In genomic region chr7:26937956-26938623, GRCh38 we compare ENCODE assay signal across 21 cellular contexts.
DNase-seq lines count a peak whose midpoint lies in the region; ATAC-seq, FAIRE-seq and TF ChIP-seq lines count a peak whose summit lies in the region.
"Had no signal": no experiment of that assay in that cellular context is flagged by ENCODE, and none has a peak within 500 bp of the region (broad histone marks: within the 10 kb centered on the region; RNA-seq: fewer than 3 reads in every experiment).

No MANE protein-coding gene starts in this region.

- ATAC-seq in GM21737 (IDR thresholded peaks at IDR 0.05; ENCODE audit: unreplicated experiment) (peak; percentile 55), foreskin keratinocyte (peak; percentile 84), right cardiac atrium (no peak)
- ATAC-seq: activated CD4-positive, alpha-beta T cell treated with anti-CD3 and anti-CD28 coated beads for 36 hours had no signal

- H3K4me3 ChIP-seq in right cardiac atrium (ENCODE audit: low read length) = no peak overlapping the region
- H3K4me3 ChIP-seq: ascending aorta, MG63, SK-N-MC had no signal

- H3K36me3 Mint-ChIP-seq in endothelial cell (ENCODE audit: low read depth, unreplicated experiment) = no peaks in the 10 kb centered on the region

- H3K4me1 Mint-ChIP-seq in endothelial cell (ENCODE audit: unreplicated experiment) = peaks cover 7% of the 10 kb centered on the region
- H3K4me1 Mint-ChIP-seq: activated CD4-positive, alpha-beta T cell treated with anti-CD3 and anti-CD28 coated beads for 36 hours; immature natural killer cell had no signal

- H3K27ac ChIP-seq in foreskin keratinocyte = no peak overlapping the region
- no peak overlapping the region for H3K27ac ChIP-seq in right cardiac atrium (ENCODE audit: low read length)
- H3K27ac ChIP-seq: ascending aorta, SK-N-MC had no signal

- intact Hi-C loops in right cardiac atrium (cut with DNase I) = no loop called here

- H3K9me3 Mint-ChIP-seq in endothelial cell (ENCODE audit: unreplicated experiment) = no peaks in the 10 kb centered on the region
- H3K9me3 Mint-ChIP-seq: CD4-positive, alpha-beta T cell had no signal

- TF ChIP-seq CTCF in foreskin keratinocyte (conservative IDR thresholded peaks at IDR 0.05) (no peak), endothelial cell (IDR thresholded peaks at IDR 0.05; ENCODE audit: unreplicated experiment) (no peak), D721Med (IDR thresholded peaks at IDR 0.05; ENCODE audit: insufficient read depth, missing control alignments) (no peak)

- no peaks in the 10 kb centered on the region for H3K27me3 Mint-ChIP-seq in endothelial cell (ENCODE audit: unreplicated experiment)

- WGBS in right cardiac atrium = 69% methylated on average over 1 of the region's 1 CpG

- no peak overlapping the region for H3K4me3 Mint-ChIP-seq in endothelial cell (ENCODE audit: unreplicated experiment)
- H3K4me3 Mint-ChIP-seq: activated CD4-positive, alpha-beta T cell treated with anti-CD3 and anti-CD28 coated beads for 36 hours; CD4-positive, alpha-beta T cell; immature natural killer cell had no signal

- H3K4me1 ChIP-seq in foreskin keratinocyte (peaks cover 16% of the 10 kb centered on the region), right cardiac atrium (ENCODE audit: control insufficient read depth, insufficient read depth, low read length) (no peaks in the 10 kb centered on the region)
- H3K4me1 ChIP-seq: ascending aorta had no signal

- no peaks in the 10 kb centered on the region for H3K9me3 ChIP-seq in right cardiac atrium (ENCODE audit: control insufficient read depth, low read length)
- H3K9me3 ChIP-seq: ascending aorta, MG63 had no signal

- DNase-seq in AG08395 (ENCODE audit: low spot score) (peak; percentile 18), HT-29 (ENCODE audit: low spot score) (peak; percentile 45), foreskin keratinocyte (peak in 1 of 2 donors; percentile 52), right cardiac atrium (no peak), endothelial cell (ENCODE audit: low spot score) (no peak), D721Med (ENCODE audit: insufficient read length, low spot score) (no peak), COR-L47 (lab: John Stamatoyannopoulos, UW) (no peak)
- DNase-seq: activated CD4-positive, alpha-beta T cell treated with anti-CD3 and anti-CD28 coated beads for 36 hours; activated CD8-positive, alpha-beta memory T cell treated with anti-CD3 and anti-CD28 coated beads, Interleukin-2, amount 50 U/mL, for 4 hours; activated gamma-delta T cell treated with Interleukin-2 at 50 U/mL for 16 hours; CD4-positive, alpha-beta T cell; immature natural killer cell; mesendoderm; MG63; NCI-H187 treated with DMSO at 0.1 percent for 48 hours; retina; T1000 had no signal

- no peak overlapping the region for H3K27ac Mint-ChIP-seq in endothelial cell (ENCODE audit: unreplicated experiment)
- H3K27ac Mint-ChIP-seq: activated CD4-positive, alpha-beta T cell treated with anti-CD3 and anti-CD28 coated beads for 36 hours; CD4-positive, alpha-beta T cell; immature natural killer cell had no signal

- H3K27me3 ChIP-seq in foreskin keratinocyte = no peaks in the 10 kb centered on the region
- H3K27me3 ChIP-seq in right cardiac atrium (ENCODE audit: control insufficient read depth, insufficient read depth) = no peaks in the 10 kb centered on the region
- H3K27me3 ChIP-seq: ascending aorta, MG63 had no signal

- no peak for FAIRE-seq in D721Med (lab: Jason Lieb, UNC)
- FAIRE-seq: GM12892 had no signal

Comparison
In these comparisons a context has a peak if more than half of its experiments do, and no peak if none do; other contexts are left out.
1. DNase-seq: peak in AG08395 (single experiment) and HT-29 (single experiment); none in right cardiac atrium (0 of 3), endothelial cell (single experiment), D721Med (single experiment) and COR-L47 (single experiment).
2. ATAC-seq: peak in GM21737 (single experiment) and foreskin keratinocyte (single experiment); none in right cardiac atrium (0 of 2).